ENCODE assay signal across 9 cellular contexts in genomic region chr11:61160487-61161189, GRCh38. TPM values are rescaled to one million over a fixed set of nuclear protein-coding genes. Genes with fewer than 3 reads are reported as not detected.
DNase-seq lines count a peak whose midpoint lies in the region; ATAC-seq and TF ChIP-seq lines count a peak whose summit lies in the region.
"Had no signal": no experiment of that assay in that cellular context is flagged by ENCODE, and none has a peak within 500 bp of the region (broad histone marks: within the 10 kb centered on the region; RNA-seq: fewer than 3 reads in every experiment).

No MANE protein-coding gene starts in this region.

- ATAC-seq in CD4-positive, CD25-positive, alpha-beta regulatory T cell (ENCODE audit: low read depth in 2 of 2): no peak

- peaks cover 18% of the 10 kb centered on the region for H3K4me1 ChIP-seq in CD4-positive, CD25-positive, alpha-beta regulatory T cell (ENCODE audit: control insufficient read depth, insufficient read depth, low read length, poor library complexity, severe bottlenecking)

- H3K9me3 Mint-ChIP-seq in CD4-positive, CD25-positive, alpha-beta regulatory T cell: peaks cover 0 to 6% (median 4%) of the 10 kb centered on the region in 7 donors
- H3K9me3 Mint-ChIP-seq in type B pancreatic cell: no peaks in the 10 kb centered on the region

- no peak for TF ChIP-seq POLR2A in lower leg skin (IDR thresholded peaks at IDR 0.05)

- WGBS in lower leg skin, 2 donors: 4 to 8% methylated on average over 14 to 23 of the region's 25 CpGs

- peak overlapping the region; percentile 92 for H3K27ac ChIP-seq in CD4-positive, CD25-positive, alpha-beta regulatory T cell (ENCODE audit: insufficient read depth, low read length, poor library complexity, severe bottlenecking)

- no peaks in the 10 kb centered on the region for H3K36me3 ChIP-seq in CD4-positive, CD25-positive, alpha-beta regulatory T cell (ENCODE audit: control insufficient read depth, insufficient read depth, low read length)

- peaks cover 32 to 56% (median 37%) of the 10 kb centered on the region in 4 donors for H3K4me1 Mint-ChIP-seq in CD4-positive, CD25-positive, alpha-beta regulatory T cell
- H3K4me1 Mint-ChIP-seq in type B pancreatic cell (ENCODE audit: unreplicated experiment): peaks cover 29% of the 10 kb centered on the region

- no peak for TF ChIP-seq CTCF in astrocyte of the spinal cord (IDR thresholded peaks at IDR 0.05; ENCODE audit: low read depth, low read length)
- TF ChIP-seq CTCF in lower leg skin (IDR thresholded peaks at IDR 0.05): no peak
- TF ChIP-seq CTCF in type B pancreatic cell (conservative IDR thresholded peaks at IDR 0.05): no peak

- peak overlapping the region; percentile 84 to 89 (median 86) for H3K4me3 Mint-ChIP-seq in CD4-positive, CD25-positive, alpha-beta regulatory T cell
- peak overlapping the region; percentile 90 for H3K4me3 Mint-ChIP-seq in type B pancreatic cell

- in situ Hi-C loops in astrocyte of the spinal cord (cut with HindIII; ENCODE audit: low sequenced_read_pairs): no loop called here

- intact Hi-C loops in lower leg skin (cut with DNase I; ENCODE audit: low total_unique reads): no loop called here

- peaks cover 10% of the 10 kb centered on the region for H3K27me3 Mint-ChIP-seq in CD4-positive, CD25-positive, alpha-beta regulatory T cell
- H3K27me3 Mint-ChIP-seq in type B pancreatic cell: no peaks in the 10 kb centered on the region

- H3K27ac Mint-ChIP-seq in CD4-positive, CD25-positive, alpha-beta regulatory T cell: peak overlapping the region; percentile 88 to 93 (median 91)
- H3K27ac Mint-ChIP-seq in type B pancreatic cell: peak overlapping the region; percentile 92

- H3K27me3 ChIP-seq in CD4-positive, CD25-positive, alpha-beta regulatory T cell (ENCODE audit: control insufficient read depth, insufficient read depth, low read length): no peaks in the 10 kb centered on the region

- DNase-seq in CD4-positive, CD25-positive, alpha-beta regulatory T cell: peak in 1 of 3 donors; percentile 8
- DNase-seq in HT-29 (ENCODE audit: low spot score): peak; percentile 64
- no peak for DNase-seq in astrocyte of the spinal cord (ENCODE audit: low read depth, low spot score)
- DNase-seq in lower leg skin (ENCODE audit: low spot score in 2 of 2): no peak
- no peak for DNase-seq in type B pancreatic cell (ENCODE audit: extremely low spot score, unreplicated experiment)
- no peak for DNase-seq in NCI-H2029 (lab: John Stamatoyannopoulos, UW)
- DNase-seq in ecto neural progenitor cell (ENCODE audit: low spot score): no peak
- no peak for DNase-seq in stimulated activated naive CD4-positive, alpha-beta T cell treated with Interleukin-2 at 50 U/mL for 16 hours (lab: John Stamatoyannopoulos, UW)

- H3K36me3 Mint-ChIP-seq in CD4-positive, CD25-positive, alpha-beta regulatory T cell: peaks cover 9% of the 10 kb centered on the region
- H3K36me3 Mint-ChIP-seq in type B pancreatic cell: peaks cover 10% of the 10 kb centered on the region

- no peaks in the 10 kb centered on the region for H3K9me3 ChIP-seq in CD4-positive, CD25-positive, alpha-beta regulatory T cell (ENCODE audit: control insufficient read depth in 2 of 2, low read length in 2 of 2)

- peak overlapping the region; percentile 80 for H3K4me3 ChIP-seq in CD4-positive, CD25-positive, alpha-beta regulatory T cell (ENCODE audit: low read depth, low read length)
- H3K4me3 ChIP-seq in astrocyte of the spinal cord (ENCODE audit: low read depth, low read length) (peak overlapping the region; percentile 67), lower leg skin (ENCODE audit: low read depth, poor library complexity, severe bottlenecking) (peak overlapping the region; percentile 70)

RNA-seq across cellular contexts. Expression of gene VPS37C, which starts 0.6 kb away (rescaled TPM):
- 2.8 TPM for total RNA-seq in CD4-positive, CD25-positive, alpha-beta regulatory T cell
- polyA plus RNA-seq in CD4-positive, CD25-positive, alpha-beta regulatory T cell: under 1 TPM; 0.30 to 0.68 (median 0.60) TPM
- total RNA-seq in HT-29 (2014; rRNA removed; shearing (Covaris generic)): 37.3 and 44.2 TPM in 2 replicates
- total RNA-seq in lower leg skin: 10 to 100 TPM; 19.6 to 27.6 (median 26.7) TPM
- 27.8 and 42.1 TPM in 2 replicates for total RNA-seq in type B pancreatic cell (ENCODE audit: low replicate concordance)

RNA-seq across cellular contexts. Expression of gene PGA3, which starts 42.7 kb away (rescaled TPM):
- total RNA-seq in CD4-positive, CD25-positive, alpha-beta regulatory T cell: not detected
- not detected for polyA plus RNA-seq in CD4-positive, CD25-positive, alpha-beta regulatory T cell
- 0.34 TPM in 1 of 2 replicates, not detected in the other for total RNA-seq in HT-29 (2014; rRNA removed; shearing (Covaris generic))
- total RNA-seq in lower leg skin: 1 to 10 TPM in 1 of 4 donors, under 1 TPM in 1, not detected in 2; 0.32 to 1.5 TPM
- total RNA-seq in type B pancreatic cell (ENCODE audit: low replicate concordance): 1.3 TPM in 1 of 2 replicates, not detected in the other
- total RNA-seq: SK-MEL-5 had no signal

RNA-seq across cellular contexts. Expression of gene CD5, which starts 58.3 kb away (rescaled TPM):
- total RNA-seq in CD4-positive, CD25-positive, alpha-beta regulatory T cell: 390 TPM
- 100 to 1,000 TPM; 150 to 253 (median 213) TPM for polyA plus RNA-seq in CD4-positive, CD25-positive, alpha-beta regulatory T cell
- total RNA-seq in HT-29 (2014; rRNA removed; shearing (Covaris generic)): not detected in 2 replicates
- total RNA-seq in lower leg skin (under 1 TPM; 0.08 to 0.88 (median 0.38) TPM), type B pancreatic cell (ENCODE audit: low replicate concordance) (not detected in 2 replicates)
- total RNA-seq: SK-MEL-5 had no signal

Comparison
In these comparisons a context has a peak if more than half of its experiments do, and no peak if none do; other contexts are left out.
1. RNA of gene CD5, which starts 58.3 kb away (total RNA-seq): 390 TPM in CD4-positive, CD25-positive, alpha-beta regulatory T cell (single experiment); 0.08 to 0.88 TPM in lower leg skin, not detected in HT-29 and not detected in type B pancreatic cell; every median in the first group is over 100 times any median in the second.
2. Peak in every context shown above with its lines, with median percentiles within 50 percentile points of each other: H3K4me3 ChIP-seq.